Comparison of ENCODE assay signal across 22 cellular contexts in genomic region chrX:20420058-20420457, GRCh38.
A peak's percentile ranks its signal among the peaks of the same experiment; 100 is the strongest.
DNase-seq lines count a peak whose midpoint lies in the region; ATAC-seq, FAIRE-seq and TF ChIP-seq lines count a peak whose summit lies in the region.
"Had no signal": no experiment of that assay in that cellular context is flagged by ENCODE, and none has a peak within 500 bp of the region (broad histone marks: within the 10 kb centered on the region; RNA-seq: fewer than 3 reads in every experiment).

No MANE protein-coding gene starts in this region.

- in situ Hi-C loops in KBM-7 (cut with MboI; ENCODE audit: low pct_unique_long_range_greater_than_20kb, low sequenced_read_pairs), result no loop called here

- CTCF ChIA-PET in endothelial cell of umbilical vein (lab: Charles Lee), result no interaction called here
- CTCF ChIA-PET in CD4-positive, alpha-beta T cell (lab: Charles Lee), result interaction anchor here (0.6 kb wide), 1 partner anchor 33 kb away, joined by 5 read pairs; no protein-coding TSS in a partner anchor

- DNase-seq in endothelial cell of umbilical vein (ENCODE audit: low read depth, low spot score) (no peak), KBM-7 (no peak), MG63 (no peak)
- no peak for DNase-seq in naive thymus-derived CD8-positive, alpha-beta T cell
- no peak for DNase-seq in CD4-positive, alpha-beta T cell
- DNase-seq: 8988T; ACHN; BE2C; C1 segment of cervical spinal cord; Caco-2; Calu3; CD4-positive, CD25-positive, alpha-beta regulatory T cell; DMS79 treated with DMSO at 0.1 percent for 48 hours; GF-D8 had no signal

- no peaks in the 10 kb centered on the region for H3K9me1 ChIP-seq in endothelial cell of umbilical vein (replicated peaks; ENCODE audit: control insufficient read depth, extremely low read depth, insufficient read depth, low read length)

- no peak overlapping the region for H2AFZ ChIP-seq in endothelial cell of umbilical vein (ENCODE audit: low read depth, low read length)

- BruUV-seq in endothelial cell of umbilical vein (replicated peaks; lab: Mats Ljungman, UMichigan), result no TSS peak

- H3K27me3 ChIP-seq in endothelial cell of umbilical vein (ENCODE audit: control insufficient read depth in 2 of 2, insufficient read depth in 2 of 2, low read length in 2 of 2), result no peaks in the 10 kb centered on the region
- H3K27me3 ChIP-seq in MG63, result no peaks in the 10 kb centered on the region
- no peaks in the 10 kb centered on the region for H3K27me3 ChIP-seq in CD4-positive, alpha-beta T cell (ENCODE audit: control insufficient read depth, insufficient read depth, low read length)
- H3K27me3 ChIP-seq: BE2C, BLaER1 had no signal

- H3K79me2 ChIP-seq in endothelial cell of umbilical vein (ENCODE audit: control insufficient read depth, insufficient read depth, low read length), result no peaks in the 10 kb centered on the region

- H3K36me3 Mint-ChIP-seq in IgD-negative memory B cell, result peaks cover 2% of the 10 kb centered on the region
- H3K36me3 Mint-ChIP-seq in naive thymus-derived CD8-positive, alpha-beta T cell, result no peaks in the 10 kb centered on the region
- no peaks in the 10 kb centered on the region for H3K36me3 Mint-ChIP-seq in CD4-positive, alpha-beta T cell (ENCODE audit: low read depth)
- H3K36me3 Mint-ChIP-seq: CD14-positive monocyte; CD4-positive, CD25-positive, alpha-beta regulatory T cell had no signal

- H4K20me1 ChIP-seq in endothelial cell of umbilical vein (replicated peaks; ENCODE audit: control insufficient read depth, extremely low read depth, insufficient read depth, low read length), result no peaks in the 10 kb centered on the region
- H4K20me1 ChIP-seq: BLaER1 had no signal

- H3K9me3 ChIP-seq in endothelial cell of umbilical vein (replicated peaks; ENCODE audit: control insufficient read depth, insufficient read depth, low read length), result no peaks in the 10 kb centered on the region
- no peaks in the 10 kb centered on the region for H3K9me3 ChIP-seq in MG63
- no peaks in the 10 kb centered on the region for H3K9me3 ChIP-seq in CD4-positive, alpha-beta T cell (ENCODE audit: control insufficient read depth, low read length)
- H3K9me3 ChIP-seq: BE2C, BLaER1, Caco-2 had no signal

- H3K4me2 ChIP-seq in endothelial cell of umbilical vein (ENCODE audit: insufficient read depth, low read length), result no peak overlapping the region

- H3K4me3 ChIP-seq in endothelial cell of umbilical vein (replicated peaks in 1 of 3; ENCODE audit: insufficient read depth in 1 of 3, low read depth in 1 of 3, low read length in 3 of 3) (no peak overlapping the region), MG63 (no peak overlapping the region)
- H3K4me3 ChIP-seq: BLaER1 had no signal

- H3K9me3 Mint-ChIP-seq in IgD-negative memory B cell, result peaks cover 0 to 4% (median 1%) of the 10 kb centered on the region in 3 donors
- H3K9me3 Mint-ChIP-seq in naive thymus-derived CD8-positive, alpha-beta T cell, result peaks cover 0 to 7% (median 0%) of the 10 kb centered on the region in 9 donors
- no peaks in the 10 kb centered on the region for H3K9me3 Mint-ChIP-seq in CD4-positive, alpha-beta T cell

- dilution Hi-C loops in endothelial cell of umbilical vein (cut with MboI; ENCODE audit: extremely low pct_ligation_motif_present, low sequenced_read_pairs), result no loop called here

- ATAC-seq in naive thymus-derived CD8-positive, alpha-beta T cell, result no peak
- no peak for ATAC-seq in CD4-positive, alpha-beta T cell (ENCODE audit: poor library complexity)
- ATAC-seq in activated CD4-positive, CD25-positive, alpha-beta regulatory T cell treated with anti-CD3 and anti-CD28 coated beads, Interleukin-2, amount 50 U/mL, for 24 hours, result no peak

- no peaks in the 10 kb centered on the region for H3K4me1 ChIP-seq in endothelial cell of umbilical vein (ENCODE audit: control insufficient read depth, extremely low read depth, insufficient read depth, low read length)
- H3K4me1 ChIP-seq: BE2C, Caco-2 had no signal

- H3K36me3 ChIP-seq in endothelial cell of umbilical vein (ENCODE audit: control insufficient read depth in 2 of 2, extremely low read depth in 1 of 2, insufficient read depth in 2 of 2, low read length in 2 of 2) (no peaks in the 10 kb centered on the region), MG63 (no peaks in the 10 kb centered on the region)
- H3K36me3 ChIP-seq: BE2C, BLaER1 had no signal

- H3K4me1 Mint-ChIP-seq in IgD-negative memory B cell, result peaks cover 7 to 9% (median 9%) of the 10 kb centered on the region in 3 donors
- H3K4me1 Mint-ChIP-seq in naive thymus-derived CD8-positive, alpha-beta T cell, result peaks cover 17 to 53% (median 42%) of the 10 kb centered on the region in 4 donors
- H3K4me1 Mint-ChIP-seq in CD4-positive, alpha-beta T cell (ENCODE audit: low read depth), result peaks cover 38% of the 10 kb centered on the region

- H3K4me3 Mint-ChIP-seq in IgD-negative memory B cell, result peak overlapping the region in 1 of 4 donors; percentile 7
- no peak overlapping the region for H3K4me3 Mint-ChIP-seq in naive thymus-derived CD8-positive, alpha-beta T cell
- no peak overlapping the region for H3K4me3 Mint-ChIP-seq in CD4-positive, alpha-beta T cell
- H3K4me3 Mint-ChIP-seq: CD14-positive monocyte; CD4-positive, CD25-positive, alpha-beta regulatory T cell had no signal

- H3K9ac ChIP-seq in endothelial cell of umbilical vein (replicated peaks; ENCODE audit: extremely low read depth, insufficient read depth, low read length), result no peak overlapping the region
- H3K9ac ChIP-seq: BLaER1 had no signal

- FAIRE-seq in endothelial cell of umbilical vein (lab: Jason Lieb, UNC), result peak; percentile 40
- FAIRE-seq: A204.1, D721Med, G401.6, GM12891 had no signal

- peak overlapping the region in 2 of 3 donors; percentile 54 to 64 for H3K27ac Mint-ChIP-seq in IgD-negative memory B cell
- H3K27ac Mint-ChIP-seq in naive thymus-derived CD8-positive, alpha-beta T cell, result peak overlapping the region in 6 of 10 donors; percentile 7 to 88 (median 48)
- H3K27ac Mint-ChIP-seq in CD4-positive, alpha-beta T cell, result no peak overlapping the region

- no peak for TF ChIP-seq CTCF in endothelial cell of umbilical vein (IDR thresholded peaks at IDR 0.05; ENCODE audit: extremely low read depth in 1 of 2, insufficient read depth in 1 of 2, low read depth in 1 of 2, low read length in 2 of 2)
- TF ChIP-seq CTCF in CD4-positive, alpha-beta T cell (IDR thresholded peaks at IDR 0.05), result no peak

- POLR2A ChIA-PET in endothelial cell of umbilical vein (lab: Charles Lee), result no interaction called here
- POLR2A ChIA-PET in naive thymus-derived CD8-positive, alpha-beta T cell (lab: Charles Lee), result no interaction called here
- POLR2A ChIA-PET in CD4-positive, alpha-beta T cell (lab: Charles Lee), result no interaction called here

- no peak for TF ChIP-seq POLR2A in endothelial cell of umbilical vein (IDR thresholded peaks at IDR 0.05; ENCODE audit: low read depth, low read length)

- peaks cover 8% of the 10 kb centered on the region for H3K27me3 Mint-ChIP-seq in IgD-negative memory B cell
- no peaks in the 10 kb centered on the region for H3K27me3 Mint-ChIP-seq in naive thymus-derived CD8-positive, alpha-beta T cell
- H3K27me3 Mint-ChIP-seq in CD4-positive, alpha-beta T cell, result no peaks in the 10 kb centered on the region
- H3K27me3 Mint-ChIP-seq: CD4-positive, CD25-positive, alpha-beta regulatory T cell had no signal

- no peak overlapping the region for H3K27ac ChIP-seq in endothelial cell of umbilical vein (ENCODE audit: insufficient read depth, low read depth, low read length)
- H3K27ac ChIP-seq in CD4-positive, alpha-beta T cell (ENCODE audit: low read depth, low read length), result no peak overlapping the region
- H3K27ac ChIP-seq: BLaER1 had no signal

- intact Hi-C loops in endothelial cell of umbilical vein (cut with micrococcal nuclease), result no loop called here
- intact Hi-C loops in CD4-positive, alpha-beta T cell (cut with DNase I, micrococcal nuclease), result no loop called here

TF ChIP-seq in endothelial cell of umbilical vein, 7 proteins besides CTCF, POLR2A, EP300 and RAD21:
- TF ChIP-seq MAX (IDR thresholded peaks at IDR 0.05; ENCODE audit: insufficient read depth, insufficient read length), result no peak
- TF ChIP-seq GATA2 (IDR thresholded peaks at IDR 0.05; ENCODE audit: insufficient read depth, insufficient read length, low read depth, low read length), result no peak
- TF ChIP-seq EZH2 (IDR thresholded peaks at IDR 0.05; ENCODE audit: borderline replicate concordance, low read depth, low read length, severe bottlenecking), result no peak
- no peak for TF ChIP-seq FOS (IDR thresholded peaks at IDR 0.05; ENCODE audit: borderline replicate concordance, insufficient read depth, low read length)
- no peak for TF ChIP-seq POLR2AphosphoS5 (IDR thresholded peaks at IDR 0.05; ENCODE audit: insufficient read depth, low read depth, low read length)
- no peak for TF ChIP-seq JUN (IDR thresholded peaks at IDR 0.05; ENCODE audit: borderline replicate concordance, insufficient read depth, insufficient read length, low read depth)
- TF ChIP-seq MYC (IDR thresholded peaks at IDR 0.05; ENCODE audit: low read depth, low read length), result no peak
TF ChIP-seq in endothelial cell of umbilical vein: peak in this region for 0.
